Comparison of ENCODE assay signal across 9 cellular contexts in the genomic region with DNA sequence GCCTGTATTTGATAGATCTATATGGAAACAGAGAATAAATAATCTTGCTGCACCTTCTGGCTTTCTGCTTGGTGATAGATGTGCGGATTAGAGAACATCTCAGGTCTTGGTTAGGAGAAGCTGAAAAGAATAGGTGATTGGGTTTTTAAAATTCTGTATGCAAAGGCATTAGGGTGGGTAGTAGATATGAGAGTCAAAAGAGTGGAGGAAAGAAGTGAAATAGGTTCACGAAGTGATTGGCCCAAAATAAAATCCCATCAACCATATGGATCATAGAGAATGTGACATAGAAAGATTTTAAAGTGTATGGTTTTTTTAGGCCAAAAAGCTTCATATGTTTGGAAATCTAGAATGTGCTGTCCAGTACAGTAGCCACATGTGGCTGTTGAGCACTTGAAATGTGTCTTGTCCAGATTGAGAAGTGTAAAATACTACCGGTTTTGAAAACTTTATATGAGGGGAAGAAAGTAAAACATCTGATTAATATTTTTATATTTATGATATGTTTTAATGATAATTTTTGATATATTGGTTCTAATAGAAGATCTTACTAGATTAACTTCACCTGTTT. TPM values are rescaled to one million over a fixed set of nuclear protein-coding genes. Genes with fewer than 3 reads are reported as not detected.
DNase-seq lines count a peak whose midpoint lies in the region; ATAC-seq and TF ChIP-seq lines count a peak whose summit lies in the region.
"Had no signal": no experiment of that assay in that cellular context is flagged by ENCODE, and none has a peak within 500 bp of the region (broad histone marks: within the 10 kb centered on the region; RNA-seq: fewer than 3 reads in every experiment).

No MANE protein-coding gene starts in this region.

- H3K4me3 ChIP-seq in GM12865 (ENCODE audit: low read depth, low read length) = peak overlapping the region; percentile 93
- peak overlapping the region; percentile 83 for H3K4me3 ChIP-seq in SJSA1
- peak overlapping the region; percentile 68 to 95 (median 80) for H3K4me3 ChIP-seq in skin epidermis

- ATAC-seq in HG03039 (IDR thresholded peaks at IDR 0.05; ENCODE audit: unreplicated experiment) = no peak

- in situ Hi-C loops in KBM-7 (cut with MboI; ENCODE audit: low pct_unique_long_range_greater_than_20kb, low sequenced_read_pairs) = no loop called here

- H3K27ac ChIP-seq in SJSA1 = peak overlapping the region; percentile 97
- peak overlapping the region in 18 of 21 experiments; percentile 21 to 100 (median 98) for H3K27ac ChIP-seq in skin epidermis

- peaks cover 61% of the 10 kb centered on the region for H3K4me1 ChIP-seq in SJSA1 (replicated peaks)

- DNase-seq in GM12865 (ENCODE audit: low read depth) (no peak), SJSA1 (ENCODE audit: low read depth in 1 of 2, low spot score in 2 of 2) (peak in 1 of 2 experiments; percentile 42), fibroblast of peridontal ligament (ENCODE audit: extremely low read depth) (peak; percentile 40), KBM-7 (no peak), nucleus accumbens (lab: John Stamatoyannopoulos, UW) (no peak)
- no peak for DNase-seq in effector CD4-positive, alpha-beta T cell
- DNase-seq: NCI-H1694 treated with DMSO at 0.1 percent for 48 hours had no signal

- H3K9me3 ChIP-seq in SJSA1 (replicated peaks) = no peaks in the 10 kb centered on the region

- H3K36me3 ChIP-seq in SJSA1 = peaks cover 31% of the 10 kb centered on the region

- no peak for TF ChIP-seq CTCF in GM12865 (IDR thresholded peaks at IDR 0.05; ENCODE audit: insufficient read depth, low read depth, low read length, missing control alignments)

- H3K27me3 ChIP-seq in SJSA1 (replicated peaks) = no peaks in the 10 kb centered on the region

RNA-seq across cellular contexts. Expression of a gene that starts 2.8 kb away (rescaled TPM):
- 158 and 317 TPM in 2 replicates for total RNA-seq in SJSA1 (2014; rRNA removed; shearing (Covaris generic))
